ENCODE assay signal across 27 cellular contexts in genomic region chr14:96829791-96830190, GRCh38.
"Had no signal": no experiment of that assay in that cellular context is flagged by ENCODE, and none has a peak within 500 bp of the region (broad histone marks: within the 10 kb centered on the region; RNA-seq: fewer than 3 reads in every experiment).

No MANE protein-coding gene starts in this region.

- FAIRE-seq: urothelium cell line had no signal

- H3K9me3 ChIP-seq: suprapubic skin, testis, thoracic aorta, thyroid gland, upper lobe of left lung, upper lobe of right lung, vagina had no signal

- ATAC-seq: stimulated activated effector memory CD8-positive, alpha-beta T cell treated with anti-CD3 and anti-CD28 coated beads, Interleukin-12 subunit alpha, Interleukin-12 subunit beta, amount 100 ng/mL, for 72 hours; stimulated activated memory B cell treated with anti-CD40 and anti-IgM and Interleukin-4, amounts not matched to agents 10 μg/mL and 1 μg/mL and 100 μg/mL, for 72 hours; stimulated activated naive B cell treated with anti-CD40 and anti-IgM and Interleukin-4, amounts not matched to agents 10 μg/mL and 1 μg/mL and 100 μg/mL, for 72 hours; stimulated activated naive CD8-positive, alpha-beta T cell treated with anti-CD3 and anti-CD28 coated beads, Interleukin-15, amount 100 ng/mL, for 72 hours; stimulated activated naive CD8-positive, alpha-beta T cell treated with anti-CD3 and anti-CD28 coated beads, Interleukin-15, Interleukin-2, amounts not matched to agents 100 U/mL and 50 U/mL, for 24 hours; upper lobe of right lung had no signal

- H3K27ac ChIP-seq: stomach, suprapubic skin, testis, thoracic aorta, thyroid gland, tibial artery, tibial nerve, transverse colon, upper lobe of left lung, upper lobe of right lung, uterus, vagina had no signal

- H3K4me1 ChIP-seq: testis, thyroid gland, tibial artery, upper lobe of right lung, uterus, vagina had no signal

- H3K36me3 ChIP-seq: suprapubic skin, thoracic aorta, thyroid gland, tibial artery, upper lobe of right lung, uterus had no signal

- H3K27me3 ChIP-seq: stomach, suprapubic skin, testis, thyroid gland, tibial artery, tibial nerve, transverse colon, upper lobe of left lung, upper lobe of right lung, uterus, vagina had no signal

- H3K4me3 ChIP-seq: stomach, suprapubic skin, testis, thoracic aorta, thyroid gland, tibial artery, tibial nerve, transverse colon, upper lobe of left lung, upper lobe of right lung, uterus, vagina had no signal

- DNase-seq: stimulated activated CD4-positive, alpha-beta T cell treated with anti-CD3 and anti-CD28 coated beads, Interleukin-2, amount 100 ng/mL, for 48 hours; stimulated activated CD4-positive, alpha-beta T cell treated with anti-CD3 and anti-CD28 coated beads, Interleukin-4, amount 100 ng/mL, for 1 hour; stimulated activated CD4-positive, alpha-beta T cell treated with anti-CD3 and anti-CD28 coated beads, Interleukin-4, amount 100 ng/mL, for 24 hours; stimulated activated CD4-positive, alpha-beta T cell treated with anti-CD3 and anti-CD28 coated beads, Interleukin-4, amount 100 ng/mL, for 4 hours; stimulated activated CD8-positive, alpha-beta memory T cell treated with anti-CD3 and anti-CD28 coated beads, Interleukin-4, amount 100 ng/mL, for 48 hours; stimulated activated naive B cell treated with anti-CD40 and anti-IgM and Interleukin-4, amounts not matched to agents 10 μg/mL and 1 μg/mL and 100 μg/mL, for 72 hours; stimulated activated naive CD4-positive, alpha-beta T cell; stimulated activated naive CD4-positive, alpha-beta T cell treated with Interleukin-2 at 50 U/mL for 16 hours; stimulated activated naive CD8-positive, alpha-beta T cell treated with anti-CD3 and anti-CD28 coated beads, Interleukin-15, amount 100 ng/mL, for 72 hours; stimulated activated naive CD8-positive, alpha-beta T cell treated with anti-CD3 and anti-CD28 coated beads, Interleukin-15, Interleukin-2, amounts not matched to agents 100 U/mL and 50 U/mL, for 24 hours; stomach; substantia nigra; testis; thyroid gland; tibial artery; transverse colon; trophoblast cell; upper lobe of left lung; upper lobe of right lung; uterus had no signal
